ENCODE assay signal across 22 cellular contexts in genomic region chr17:65533056-65533745, GRCh38. TPM values are rescaled to one million over a fixed set of nuclear protein-coding genes. Genes with fewer than 3 reads are reported as not detected.
DNase-seq lines count a peak whose midpoint lies in the region; ATAC-seq, FAIRE-seq and TF ChIP-seq lines count a peak whose summit lies in the region.
"Had no signal": no experiment of that assay in that cellular context is flagged by ENCODE, and none has a peak within 500 bp of the region (broad histone marks: within the 10 kb centered on the region; RNA-seq: fewer than 3 reads in every experiment).

No MANE protein-coding gene starts in this region.

- no peaks in the 10 kb centered on the region for H3K27me3 ChIP-seq in right cardiac atrium (ENCODE audit: control insufficient read depth, insufficient read depth)
- H3K27me3 ChIP-seq in endodermal cell (ENCODE audit: control insufficient read depth, insufficient read depth, low read length, poor library complexity, severe bottlenecking) = no peaks in the 10 kb centered on the region
- H3K27me3 ChIP-seq in osteoblast (ENCODE audit: insufficient read depth, low read length) = no peaks in the 10 kb centered on the region
- H3K27me3 ChIP-seq: Peyer's patch had no signal

- H3K9ac ChIP-seq in endodermal cell (ENCODE audit: extremely low read depth, low read length, poor library complexity, severe bottlenecking) (no peak overlapping the region), kidney (ENCODE audit: low read length in 2 of 2) (no peak overlapping the region)

- H3K27ac Mint-ChIP-seq in endodermal cell = peak overlapping the region; percentile 60
- H3K27ac Mint-ChIP-seq: CD14-positive monocyte had no signal

- no peak for FAIRE-seq in kidney (lab: Jason Lieb, UNC)
- FAIRE-seq: urothelium cell line had no signal

- H3K4me1 ChIP-seq in right cardiac atrium (ENCODE audit: control insufficient read depth, insufficient read depth, low read length) (peaks cover 22% of the 10 kb centered on the region), endodermal cell (ENCODE audit: control insufficient read depth, insufficient read depth, low read length) (peaks cover 27% of the 10 kb centered on the region), osteoblast (ENCODE audit: insufficient read depth, low read length) (peaks cover 25% of the 10 kb centered on the region), kidney (ENCODE audit: control insufficient read depth in 1 of 2, insufficient read depth in 1 of 2, low read depth in 1 of 2, low read length in 2 of 2) (peaks cover 18 to 20% of the 10 kb centered on the region in 2 donors)

- intact Hi-C loops in right cardiac atrium (cut with DNase I) = no loop called here
- intact Hi-C loops in left ventricle myocardium superior (cut with micrococcal nuclease) = no loop called here
- intact Hi-C loops in kidney (cut with DNase I) = no loop called here

- TF ChIP-seq CTCF in endodermal cell (conservative IDR thresholded peaks at IDR 0.05) = no peak
- TF ChIP-seq CTCF in osteoblast (IDR thresholded peaks at IDR 0.05; ENCODE audit: extremely low read depth, low read depth, low read length) = no peak
- TF ChIP-seq CTCF in kidney (IDR thresholded peaks at IDR 0.05; ENCODE audit: borderline replicate concordance, extremely low read depth, insufficient read depth) = no peak

- no peaks in the 10 kb centered on the region for H3K79me2 ChIP-seq in osteoblast (ENCODE audit: insufficient read depth, low read length)

- no peak overlapping the region for H3K4me2 ChIP-seq in osteoblast (ENCODE audit: insufficient read depth, low read length)

- WGBS in right cardiac atrium = 89% methylated on average over 13 of the region's 13 CpGs
- WGBS in endodermal cell (ENCODE audit: insufficient coverage in 1 of 2, insufficient read length in 1 of 2), 2 experiments = 86 to 89% methylated on average over 8 to 13 of the region's 13 CpGs

- H3K4me3 Mint-ChIP-seq in endodermal cell = no peak overlapping the region
- H3K4me3 Mint-ChIP-seq: CD14-positive monocyte, H9 had no signal

- peaks cover 84% of the 10 kb centered on the region for H3K36me3 Mint-ChIP-seq in endodermal cell (ENCODE audit: low read depth)
- H3K36me3 Mint-ChIP-seq: CD14-positive monocyte had no signal

- H3K36me3 ChIP-seq in endodermal cell (ENCODE audit: control insufficient read depth, insufficient read depth, low read length) (peaks cover 96% of the 10 kb centered on the region), osteoblast (ENCODE audit: insufficient read depth, low read length) (peaks cover 13% of the 10 kb centered on the region), kidney (ENCODE audit: control insufficient read depth in 1 of 2, insufficient read depth in 2 of 2, low read length in 2 of 2) (peaks cover 0 to 3% of the 10 kb centered on the region in 2 donors)

- DNase-seq in right cardiac atrium = no peak
- DNase-seq in left ventricle myocardium superior = no peak
- DNase-seq in endodermal cell = no peak
- peak; percentile 46 for DNase-seq in osteoblast (ENCODE audit: insufficient read length, low spot score, missing footprints)
- DNase-seq in kidney = no peak
- DNase-seq in SHP77 treated with DMSO at 0.1 percent for 48 hours (lab: John Stamatoyannopoulos, UW) = no peak
- no peak for DNase-seq in effector CD4-positive, alpha-beta T cell
- DNase-seq: activated CD4-positive, alpha-beta T cell treated with anti-CD3 and anti-CD28 coated beads, Interleukin-2, amount 50 U/mL, for 48 hours; activated gamma-delta T cell treated with Interleukin-2 at 50 U/mL for 16 hours; amniotic stem cell; central memory CD4-positive, alpha-beta T cell; H9; NCI-H2107; NCI-H510A treated with DMSO at 0.1 percent for 48 hours; occipital lobe; stimulated activated CD8-positive, alpha-beta memory T cell treated with anti-CD3 and anti-CD28 coated beads, Interleukin-4, amount 100 ng/mL, for 48 hours; WERI-Rb-1 had no signal

- H3K9me3 Mint-ChIP-seq in endodermal cell = no peaks in the 10 kb centered on the region
- H3K9me3 Mint-ChIP-seq: H9 had no signal

- no peak overlapping the region for H3K4me3 ChIP-seq in right cardiac atrium (ENCODE audit: low read length)
- no peak overlapping the region for H3K4me3 ChIP-seq in endodermal cell (ENCODE audit: low read length)
- H3K4me3 ChIP-seq in osteoblast (ENCODE audit: insufficient read depth, low read length) = no peak overlapping the region
- no peak overlapping the region for H3K4me3 ChIP-seq in kidney (ENCODE audit: low read length in 2 of 2)
- H3K4me3 ChIP-seq: lung, Peyer's patch, SK-N-MC had no signal

- ATAC-seq in right cardiac atrium (no peak), left ventricle myocardium superior (no peak)

- peaks cover 41% of the 10 kb centered on the region for H3K4me1 Mint-ChIP-seq in endodermal cell
- H3K4me1 Mint-ChIP-seq: CD14-positive monocyte had no signal

- H4K20me1 ChIP-seq in osteoblast (ENCODE audit: insufficient read depth, low read length) = no peaks in the 10 kb centered on the region

- H3K27me3 Mint-ChIP-seq in endodermal cell (ENCODE audit: insufficient read depth) = no peaks in the 10 kb centered on the region

- H2AFZ ChIP-seq in osteoblast (ENCODE audit: low read length) = no peak overlapping the region

- H3K27ac ChIP-seq in right cardiac atrium (ENCODE audit: low read length) = peak overlapping the region; percentile 55
- peak overlapping the region; percentile 95 for H3K27ac ChIP-seq in endodermal cell (ENCODE audit: low read depth, low read length)
- H3K27ac ChIP-seq in osteoblast (ENCODE audit: low read depth, low read length) = no peak overlapping the region
- no peak overlapping the region for H3K27ac ChIP-seq in kidney (ENCODE audit: low read depth in 2 of 2, low read length in 2 of 2)
- H3K27ac ChIP-seq: SK-N-MC, WERI-Rb-1 had no signal

- H3K9me3 ChIP-seq in right cardiac atrium (ENCODE audit: control insufficient read depth, low read length) (no peaks in the 10 kb centered on the region), endodermal cell (ENCODE audit: control insufficient read depth, low read length) (no peaks in the 10 kb centered on the region), osteoblast (ENCODE audit: low read depth, low read length) (no peaks in the 10 kb centered on the region), kidney (ENCODE audit: control insufficient read depth in 1 of 2, low read length in 2 of 2) (no peaks in the 10 kb centered on the region)
- H3K9me3 ChIP-seq: Peyer's patch had no signal

RNA-seq across cellular contexts. Expression of gene AXIN2, which starts 28.2 kb away (rescaled TPM):
- 10 to 100 TPM; 26.0 to 31.1 (median 29.0) TPM for total RNA-seq in right cardiac atrium
- polyA plus RNA-seq in right cardiac atrium = 8.9 TPM
- total RNA-seq in left ventricle myocardium superior = 17.2 TPM
- 10 to 100 TPM; 40.1 to 53.2 TPM for total RNA-seq in endodermal cell
- polyA plus RNA-seq in endodermal cell (2013, experiment 1 of 2) = 74.8 TPM
- polyA plus RNA-seq in endodermal cell (2013, experiment 2 of 2) = 73.2 TPM
- 2.9 and 5.1 TPM in 2 replicates for total RNA-seq in osteoblast
- 14.0 TPM for total RNA-seq in kidney
- polyA plus RNA-seq in kidney (ENCODE audit: insufficient read depth, low read depth, low replicate concordance) = 1.2 TPM

Comparison
In these comparisons a context has a peak if more than half of its experiments do, and no peak if none do; other contexts are left out.
1. H3K27ac ChIP-seq: peak in right cardiac atrium (single experiment) and endodermal cell (single experiment); none in osteoblast (single experiment) and kidney (0 of 2).